Comparison of ENCODE assay signal across 8 cellular contexts in genomic region chr6:107866606-107867301, GRCh38. TPM values are rescaled to one million over a fixed set of nuclear protein-coding genes. Genes with fewer than 3 reads are reported as not detected.
DNase-seq lines count a peak whose midpoint lies in the region; ATAC-seq and TF ChIP-seq lines count a peak whose summit lies in the region.

No MANE protein-coding gene starts in this region.

- H3K27ac Mint-ChIP-seq in memory B cell, result no peak overlapping the region

- POLR2A ChIA-PET in GM10248 (lab: Yijun Ruan, JAX), result no interaction called here

- H3K4me1 Mint-ChIP-seq in memory B cell, result peaks cover 12% of the 10 kb centered on the region

- H3K9me3 Mint-ChIP-seq in memory B cell, result no peaks in the 10 kb centered on the region

- 45% methylated on average over 11 of the region's 11 CpGs for WGBS in mammary epithelial cell (ENCODE audit: low coverage, missing lambda C conversion rate)

- peaks cover 4% of the 10 kb centered on the region for H3K27me3 Mint-ChIP-seq in memory B cell

- TF ChIP-seq CTCF in GM10248 (IDR thresholded peaks at IDR 0.05; ENCODE audit: control extremely low read depth, extremely low read depth, low read depth, missing control alignments) (peak; percentile 40), mammary epithelial cell (conservative IDR thresholded peaks at IDR 0.05 in 1 of 2, IDR thresholded peaks at IDR 0.05 in 1 of 2; ENCODE audit: extremely low read depth in 1 of 2, insufficient read depth in 1 of 2, low read depth in 1 of 2, low read length in 2 of 2) (peak; percentile 59 to 62)

- peaks cover 7% of the 10 kb centered on the region for H3K36me3 Mint-ChIP-seq in memory B cell

- DNase-seq in AML-193 (lab: John Stamatoyannopoulos, UW) (peak; percentile 67 to 72), GM10248 (ENCODE audit: extremely low spot score) (peak; percentile 50), NCI-H2227 treated with DMSO at 0.1 percent for 48 hours (lab: John Stamatoyannopoulos, UW) (peak; percentile 39), mammary epithelial cell (peak; percentile 34), memory B cell (ENCODE audit: low spot score in 2 of 2) (peak in 1 of 2 donors; percentile 27), mucosa of gallbladder (ENCODE audit: low spot score) (no peak), T1000 (lab: John Stamatoyannopoulos, UW) (no peak)

- H3K4me1 ChIP-seq in mammary epithelial cell (ENCODE audit: insufficient read depth, low read length), result no peaks in the 10 kb centered on the region

- no peaks in the 10 kb centered on the region for H3K27me3 ChIP-seq in mammary epithelial cell (ENCODE audit: insufficient read depth, low read length)

- H3K4me3 Mint-ChIP-seq in memory B cell, result peak overlapping the region; percentile 62

- H3K4me3 ChIP-seq in mammary epithelial cell (replicated peaks in 1 of 3; ENCODE audit: insufficient read depth in 1 of 3, low read depth in 2 of 3, low read length in 3 of 3), result no peak overlapping the region

- H4K20me1 ChIP-seq in mammary epithelial cell (ENCODE audit: insufficient read depth, low read length), result no peaks in the 10 kb centered on the region

- no peak overlapping the region for H3K4me2 ChIP-seq in mammary epithelial cell (ENCODE audit: insufficient read depth, low read depth, low read length)

- no peak overlapping the region for H3K9ac ChIP-seq in mammary epithelial cell (ENCODE audit: insufficient read depth, low read length)

- dilution Hi-C loops in mammary epithelial cell (cut with HindIII; ENCODE audit: low sequenced_read_pairs), result no loop called here

- no peaks in the 10 kb centered on the region for H3K79me2 ChIP-seq in mammary epithelial cell (ENCODE audit: insufficient read depth, low read length)

- in situ Hi-C loops in mammary epithelial cell (cut with MboI; ENCODE audit: low sequenced_read_pairs in 2 of 2), result no loop called here

- ATAC-seq in memory B cell (ENCODE audit: low read depth) (peak; percentile 39), HG02571 (IDR thresholded peaks at IDR 0.05; ENCODE audit: unreplicated experiment) (no peak)

- CTCF ChIA-PET in GM10248 (lab: Yijun Ruan, JAX) (interaction anchor here (0.6 to 3.8 kb wide), 23 partner anchors 10 to 869 kb away, joined by 3 to 43 read pairs (median 3); no protein-coding TSS in a partner anchor), mammary epithelial cell (lab: Charles Lee; ENCODE audit: low non-redundant PET) (interaction anchor here (0.6 kb wide), 1 partner anchor 73 kb away, joined by 3 read pairs; no protein-coding TSS in a partner anchor)

- no TSS peak for BruUV-seq in mammary epithelial cell (replicated peaks; lab: Mats Ljungman, UMichigan)

- intact Hi-C loops in mammary epithelial cell (cut with micrococcal nuclease), result loop anchor here (1.0 kb wide), 1 partner anchor 191 kb away; no protein-coding TSS in a partner anchor

- H2AFZ ChIP-seq in mammary epithelial cell (ENCODE audit: low read depth, low read length), result no peak overlapping the region

- no peaks in the 10 kb centered on the region for H3K9me3 ChIP-seq in mammary epithelial cell (replicated peaks; ENCODE audit: insufficient read depth, low read length)

- no peak overlapping the region for H3K27ac ChIP-seq in mammary epithelial cell (ENCODE audit: insufficient read depth, low read depth, low read length)

- peaks cover 7% of the 10 kb centered on the region for H3K36me3 ChIP-seq in mammary epithelial cell (ENCODE audit: insufficient read depth, low read length)

RNA-seq across cellular contexts. Expression of gene SCML4, which starts 42.6 kb away (rescaled TPM):
- total RNA-seq in mammary epithelial cell, result not detected
- polyA plus RNA-seq in mammary epithelial cell, result not detected
- polyA minus RNA-seq in mammary epithelial cell, result not detected
- 2.7 TPM for total RNA-seq in mucosa of gallbladder

Comparison
In these comparisons a context has a peak if more than half of its experiments do, and no peak if none do; other contexts are left out.
1. DNase-seq: peak in AML-193 (2 of 2), GM10248 (single experiment), NCI-H2227 treated with DMSO at 0.1 percent for 48 hours (single experiment) and mammary epithelial cell (single experiment); none in mucosa of gallbladder (single experiment) and T1000 (single experiment).